Comparison of ENCODE assay signal across 16 cellular contexts in the genomic region with DNA sequence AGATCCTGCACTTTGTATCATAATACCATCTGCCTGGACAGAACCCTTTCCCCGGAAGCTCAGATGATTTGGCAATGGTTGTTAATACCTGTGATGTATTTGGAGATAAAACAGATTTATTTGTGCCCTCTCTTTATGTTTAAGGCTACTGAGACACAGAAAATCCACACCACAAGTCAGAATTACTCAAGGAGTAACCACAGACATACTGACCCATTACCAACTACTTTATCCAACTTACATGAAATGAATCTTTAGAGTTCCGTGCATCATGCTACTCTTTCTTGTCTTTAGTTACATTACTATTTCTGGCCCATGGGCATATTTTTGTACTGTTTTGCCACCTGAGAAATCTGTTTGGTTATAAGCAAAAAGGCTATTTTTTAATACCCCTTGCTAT.
"Had no signal": no experiment of that assay in that cellular context is flagged by ENCODE, and none has a peak within 500 bp of the region (broad histone marks: within the 10 kb centered on the region; RNA-seq: fewer than 3 reads in every experiment).

No MANE protein-coding gene starts in this region.

- H3K27me3 ChIP-seq: sigmoid colon, testis, upper lobe of right lung had no signal

- ATAC-seq: left cardiac atrium; naive thymus-derived CD8-positive, alpha-beta T cell; T-helper 17 cell; upper lobe of right lung had no signal

- DNase-seq: activated CD4-positive, alpha-beta T cell treated with anti-CD3 and anti-CD28 coated beads, Interleukin-2, amount 50 U/mL, for 48 hours; activated CD8-positive, alpha-beta memory T cell treated with anti-CD3 and anti-CD28 coated beads, Interleukin-2, amount 10 ng/mL, durations not matched to agents 7 days and 5 days; activated effector memory CD4-positive, alpha-beta T cell treated with anti-CD3 and anti-CD28 coated beads, Interleukin-2, amount 50 U/mL, for 16 hours; activated T-cell treated with anti-CD3 and anti-CD28 coated beads, Interleukin-2, amount 50 U/mL, for 24 hours; amygdala; cerebellar nuclear complex; hypothalamus; left cardiac atrium; naive thymus-derived CD8-positive, alpha-beta T cell; sigmoid colon; stimulated activated CD4-positive, alpha-beta T cell treated with anti-CD3 and anti-CD28 coated beads, Interleukin-12 subunit alpha, Interleukin-12 subunit beta, amount 100 ng/mL, for 4 hours; stimulated activated naive CD4-positive, alpha-beta T cell treated with Interleukin-2 at 50 U/mL for 16 hours; T-helper 17 cell; testis; upper lobe of right lung had no signal

- H3K4me3 ChIP-seq: lung, sigmoid colon, testis, upper lobe of right lung had no signal

- H3K9me3 ChIP-seq: sigmoid colon, testis, upper lobe of right lung had no signal

- H3K36me3 ChIP-seq: sigmoid colon, upper lobe of right lung had no signal

- H3K4me1 ChIP-seq: testis, upper lobe of right lung had no signal

- H3K27ac ChIP-seq: sigmoid colon, testis, upper lobe of right lung had no signal
